ENCODE assay signal across 1 cellular context in the genomic region with DNA sequence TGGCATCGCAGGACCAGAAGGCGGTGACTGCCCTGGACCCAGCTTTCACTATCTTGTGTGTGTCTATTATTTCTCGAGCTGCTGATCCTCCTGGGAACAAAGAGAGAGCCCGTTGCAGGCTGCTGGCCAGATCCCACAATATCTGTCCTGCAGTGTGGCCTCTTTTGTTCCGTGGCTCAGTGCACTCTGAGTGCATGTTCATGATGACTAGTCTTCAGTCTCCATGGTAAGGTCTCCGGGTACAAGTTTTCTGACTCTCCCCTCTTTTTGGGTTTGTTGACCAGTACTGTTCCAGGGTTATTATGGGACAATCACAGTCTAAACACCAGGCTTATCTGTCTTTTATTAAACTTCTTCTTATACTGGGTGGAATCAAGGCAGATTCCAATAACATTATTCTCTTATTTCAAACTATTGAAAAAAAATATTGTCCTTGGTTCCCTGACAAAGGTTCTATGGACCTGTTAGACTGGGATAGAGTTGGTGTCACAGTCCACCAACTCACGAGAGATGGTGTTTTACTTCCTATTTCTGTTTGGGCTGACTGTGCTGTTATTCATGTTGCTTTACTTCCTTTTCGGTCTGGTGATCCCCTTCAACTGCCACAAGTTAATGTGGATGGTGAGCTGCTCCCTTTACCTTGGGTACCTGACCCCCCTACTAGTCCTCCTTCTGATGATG.
TF ChIP-seq lines count a peak whose summit lies in the region.

No MANE protein-coding gene starts in this region.

TF ChIP-seq in HepG2, 621 proteins besides CTCF, POLR2A, EP300 and RAD21 (continued from another document):
- TF ChIP-seq, protein P1, sequence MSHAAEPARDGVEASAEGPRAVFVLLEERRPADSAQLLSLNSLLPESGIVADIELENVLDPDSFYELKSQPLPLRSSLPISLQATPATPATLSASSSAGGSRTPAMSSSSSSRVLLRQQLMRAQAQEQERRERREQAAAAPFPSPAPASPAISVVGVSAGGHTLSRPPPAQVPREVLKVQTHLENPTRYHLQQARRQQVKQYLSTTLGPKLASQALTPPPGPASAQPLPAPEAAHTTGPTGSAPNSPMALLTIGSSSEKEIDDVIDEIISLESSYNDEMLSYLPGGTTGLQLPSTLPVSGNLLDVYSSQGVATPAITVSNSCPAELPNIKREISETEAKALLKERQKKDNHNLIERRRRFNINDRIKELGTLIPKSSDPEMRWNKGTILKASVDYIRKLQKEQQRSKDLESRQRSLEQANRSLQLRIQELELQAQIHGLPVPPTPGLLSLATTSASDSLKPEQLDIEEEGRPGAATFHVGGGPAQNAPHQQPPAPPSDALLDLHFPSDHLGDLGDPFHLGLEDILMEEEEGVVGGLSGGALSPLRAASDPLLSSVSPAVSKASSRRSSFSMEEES (CRISPR knock-in tag; IDR thresholded peaks at IDR 0.05) = no peak
- no peak for TF ChIP-seq ZNF737 (CRISPR knock-in tag; IDR thresholded peaks at IDR 0.05; ENCODE audit: borderline replicate concordance)
- no peak for TF ChIP-seq ZNF605 (CRISPR knock-in tag; IDR thresholded peaks at IDR 0.05)
